In genomic region chr11:69465236-69466000, GRCh38 we compare ENCODE assay signal across 1 cellular context.
TF ChIP-seq lines count a peak whose summit lies in the region.

No MANE protein-coding gene starts in this region.

TF ChIP-seq in HepG2, 621 proteins besides CTCF, POLR2A, EP300 and RAD21 (continued from another document):
- no peak for TF ChIP-seq ZNF503 (CRISPR knock-in tag; IDR thresholded peaks at IDR 0.05)
- TF ChIP-seq KLF15 (CRISPR knock-in tag; IDR thresholded peaks at IDR 0.05; ENCODE audit: borderline replicate concordance), result no peak
- TF ChIP-seq HINFP (CRISPR knock-in tag; IDR thresholded peaks at IDR 0.05; ENCODE audit: low read depth), result no peak
- TF ChIP-seq FOXK2 (IDR thresholded peaks at IDR 0.05), result no peak
- TF ChIP-seq ZNF280B (CRISPR knock-in tag; IDR thresholded peaks at IDR 0.05; ENCODE audit: borderline replicate concordance), result no peak
- no peak for TF ChIP-seq ZNF724P (CRISPR knock-in tag; IDR thresholded peaks at IDR 0.05; ENCODE audit: borderline replicate concordance)
- no peak for TF ChIP-seq SNRNP70 (IDR thresholded peaks at IDR 0.05; ENCODE audit: low read depth, low read length)
- no peak for TF ChIP-seq ZNF234 (CRISPR knock-in tag; conservative IDR thresholded peaks at IDR 0.05)
- no peak for TF ChIP-seq MED13 (CRISPR knock-in tag; IDR thresholded peaks at IDR 0.05)
- no peak for TF ChIP-seq MTA3 (CRISPR knock-in tag; IDR thresholded peaks at IDR 0.05)
- TF ChIP-seq MZF1 (CRISPR knock-in tag; IDR thresholded peaks at IDR 0.05; ENCODE audit: borderline replicate concordance), result no peak
- TF ChIP-seq HMGXB4 (CRISPR knock-in tag; IDR thresholded peaks at IDR 0.05; ENCODE audit: borderline replicate concordance in 1 of 2, low read depth in 1 of 2), result no peak
- no peak for TF ChIP-seq IRF1 (CRISPR knock-in tag; IDR thresholded peaks at IDR 0.05; ENCODE audit: low read depth)
